ENCODE assay signal across 8 cellular contexts in genomic region chr22:38700271-38700788, GRCh38. TPM values are rescaled to one million over a fixed set of nuclear protein-coding genes. Genes with fewer than 3 reads are reported as not detected.
DNase-seq lines count a peak whose midpoint lies in the region; ATAC-seq and TF ChIP-seq lines count a peak whose summit lies in the region.

No MANE protein-coding gene starts in this region.

- POLR2A ChIA-PET in Caco-2 (lab: Charles Lee): interaction anchor here (0.7 kb wide), 1 partner anchor 162 kb away, joined by 4 read pairs; no protein-coding TSS in a partner anchor

- no TSS peak for BruUV-seq in Caco-2 (replicated peaks; lab: Mats Ljungman, UMichigan)

- peaks cover 2% of the 10 kb centered on the region; the same call in 1 of the 2 replicates for H3K36me3 ChIP-seq in Caco-2 (ENCODE audit: control insufficient read depth, insufficient read depth, low read length)
- no peaks in the 10 kb centered on the region for H3K36me3 ChIP-seq in H7 (replicated peaks; ENCODE audit: control insufficient read depth, insufficient read depth, low read length)
- H3K36me3 ChIP-seq in mucosa of rectum (ENCODE audit: control insufficient read depth in 2 of 2, insufficient read depth in 2 of 2, low read length in 2 of 2): peaks cover 0 to 2% of the 10 kb centered on the region in 2 donors
- H3K36me3 ChIP-seq in uterus: no peaks in the 10 kb centered on the region

- ATAC-seq in HG02759 (IDR thresholded peaks at IDR 0.05; ENCODE audit: unreplicated experiment): no peak

- no peak for TF ChIP-seq POLR2A in uterus (IDR thresholded peaks at IDR 0.05)

- H3K9ac ChIP-seq in mucosa of rectum (ENCODE audit: low read depth in 1 of 2, low read length in 2 of 2): peak overlapping the region; percentile 96 to 99

- H3K27me3 ChIP-seq in Caco-2 (replicated peaks; ENCODE audit: control insufficient read depth, insufficient read depth, low read length): no peaks in the 10 kb centered on the region
- no peaks in the 10 kb centered on the region for H3K27me3 ChIP-seq in H7 (ENCODE audit: control insufficient read depth, insufficient read depth, low read length)
- H3K27me3 ChIP-seq in mucosa of rectum (ENCODE audit: control insufficient read depth in 2 of 2, insufficient read depth in 2 of 2, low read length in 2 of 2): no peaks in the 10 kb centered on the region
- H3K27me3 ChIP-seq in uterus: no peaks in the 10 kb centered on the region

- in situ Hi-C loops in SK-MEL-5 (cut with HindIII; ENCODE audit: low pct_unique_long_range_greater_than_20kb, low sequenced_read_pairs): no loop called here

- H3K36me3 Mint-ChIP-seq in Caco-2 (ENCODE audit: insufficient read depth, unreplicated experiment) (peaks cover 59% of the 10 kb centered on the region), endothelial cell (ENCODE audit: low read depth, unreplicated experiment) (peaks cover 14% of the 10 kb centered on the region)

- H3K27ac ChIP-seq in mucosa of rectum (ENCODE audit: low read depth in 2 of 2, low read length in 2 of 2): peak overlapping the region; percentile 98 to 99
- peak overlapping the region; percentile 97 to 98 for H3K27ac ChIP-seq in uterus

- TF ChIP-seq CTCF in Caco-2 (IDR thresholded peaks at IDR 0.05; ENCODE audit: insufficient read depth in 1 of 2, low read depth in 1 of 2, low read length in 1 of 2, severe bottlenecking in 1 of 2, unreplicated experiment in 1 of 2): no peak
- no peak for TF ChIP-seq CTCF in endothelial cell (IDR thresholded peaks at IDR 0.05; ENCODE audit: unreplicated experiment)
- TF ChIP-seq CTCF in uterus (IDR thresholded peaks at IDR 0.05): no peak

- intact Hi-C loops in Caco-2 (cut with micrococcal nuclease; ENCODE audit: unreplicated experiment): no loop called here
- intact Hi-C loops in uterus (cut with DNase I; ENCODE audit: low total_unique reads): no loop called here

- H3K4me1 ChIP-seq in Caco-2: peaks cover 38% of the 10 kb centered on the region
- H3K4me1 ChIP-seq in mucosa of rectum (ENCODE audit: control insufficient read depth in 2 of 2, insufficient read depth in 2 of 2, low read length in 2 of 2): peaks cover 50 to 52% of the 10 kb centered on the region in 2 donors
- peaks cover 0 to 22% of the 10 kb centered on the region in 2 donors for H3K4me1 ChIP-seq in uterus

- H3K27ac Mint-ChIP-seq in Caco-2 (ENCODE audit: unreplicated experiment): peak overlapping the region; percentile 95
- H3K27ac Mint-ChIP-seq in endothelial cell (ENCODE audit: unreplicated experiment): peak overlapping the region; percentile 97

- DNase-seq in Caco-2 (peak in 1 of 2 experiments; percentile 65), H7 (no peak), SK-MEL-5 (ENCODE audit: low read depth, low spot score) (peak; percentile 67), endothelial cell (ENCODE audit: low spot score) (peak; percentile 68), uterus (no peak), NCI-H2029 (lab: John Stamatoyannopoulos, UW) (no peak)

- H3K4me1 Mint-ChIP-seq in Caco-2 (ENCODE audit: low read depth, unreplicated experiment) (peaks cover 16% of the 10 kb centered on the region), endothelial cell (ENCODE audit: unreplicated experiment) (peaks cover 39% of the 10 kb centered on the region)

- H3K9me3 ChIP-seq in Caco-2 (no peaks in the 10 kb centered on the region), mucosa of rectum (ENCODE audit: control insufficient read depth in 2 of 2, low read length in 2 of 2) (no peaks in the 10 kb centered on the region), uterus (no peaks in the 10 kb centered on the region)

- H3K4me3 Mint-ChIP-seq in Caco-2 (ENCODE audit: unreplicated experiment): peak overlapping the region; percentile 87
- peak overlapping the region; percentile 96 for H3K4me3 Mint-ChIP-seq in endothelial cell (ENCODE audit: unreplicated experiment)

- CTCF ChIA-PET in Caco-2 (lab: Charles Lee): interaction anchor here (1.9 kb wide), 1 partner anchor 18 kb away, joined by 8 read pairs; the partner anchor contains the start of gene TOMM22

- peak overlapping the region; percentile 88 for H3K4me3 ChIP-seq in Caco-2 (ENCODE audit: low read depth, low read length)
- peak overlapping the region; percentile 82 for H3K4me3 ChIP-seq in H7 (ENCODE audit: insufficient read depth, low read depth, low read length)
- peak overlapping the region; percentile 83 to 87 for H3K4me3 ChIP-seq in mucosa of rectum (ENCODE audit: low read length in 2 of 2)
- peak overlapping the region; percentile 60 to 82 for H3K4me3 ChIP-seq in uterus

- no peaks in the 10 kb centered on the region for H3K27me3 Mint-ChIP-seq in Caco-2 (ENCODE audit: insufficient read depth, unreplicated experiment)
- H3K27me3 Mint-ChIP-seq in endothelial cell (ENCODE audit: unreplicated experiment): peaks cover 9% of the 10 kb centered on the region

- H3K9me3 Mint-ChIP-seq in Caco-2 (ENCODE audit: unreplicated experiment) (no peaks in the 10 kb centered on the region), endothelial cell (ENCODE audit: unreplicated experiment) (no peaks in the 10 kb centered on the region)

RNA-seq across cellular contexts. Expression of gene JOSD1, which starts 0.4 kb away (rescaled TPM):
- total RNA-seq in Caco-2 (2022) (50.3 and 55.3 TPM in 2 replicates), endothelial cell (ENCODE audit: unreplicated experiment) (49.6 TPM), uterus (10 to 100 TPM; 24.4 to 57.9 (median 40.2) TPM)
- 33.8 and 34.2 TPM in 2 replicates for total RNA-seq in H7 (2014; rRNA removed; shearing (Covaris generic))
- total RNA-seq in SK-MEL-5 (2014; rRNA removed; shearing (Covaris generic)): 71.0 and 84.2 TPM in 2 replicates
- polyA plus RNA-seq in SK-MEL-5 (2015; cell fraction: cytosol; rRNA removed): 75.3 and 82.5 TPM in 2 replicates
- 68.8 and 79.8 TPM in 2 replicates for polyA plus RNA-seq in SK-MEL-5 (2015; cell fraction: nucleus; rRNA removed)

RNA-seq across cellular contexts. Expression of gene GTPBP1, which starts 5.4 kb away (rescaled TPM):
- 47.2 and 48.0 TPM in 2 replicates for total RNA-seq in Caco-2 (2022)
- 71.4 and 92.1 TPM in 2 replicates for total RNA-seq in H7 (2014; rRNA removed; shearing (Covaris generic))
- total RNA-seq in SK-MEL-5 (2014; rRNA removed; shearing (Covaris generic)): 16.1 and 27.1 TPM in 2 replicates
- polyA plus RNA-seq in SK-MEL-5 (2015; cell fraction: cytosol; rRNA removed): 31.7 and 42.6 TPM in 2 replicates
- 71.4 and 122 TPM in 2 replicates for polyA plus RNA-seq in SK-MEL-5 (2015; cell fraction: nucleus; rRNA removed)
- total RNA-seq in endothelial cell (ENCODE audit: unreplicated experiment): 44.5 TPM
- total RNA-seq in uterus: 10 to 100 TPM; 16.2 to 71.5 (median 56.1) TPM

RNA-seq across cellular contexts. Expression of gene TOMM22, which starts 18.6 kb away (rescaled TPM):
- total RNA-seq in Caco-2 (2022) (113 and 114 TPM in 2 replicates), endothelial cell (ENCODE audit: unreplicated experiment) (108 TPM), uterus (10 to 100 TPM; 17.6 to 62.5 (median 48.4) TPM)
- total RNA-seq in H7 (2014; rRNA removed; shearing (Covaris generic)): 70.8 and 79.3 TPM in 2 replicates
- total RNA-seq in SK-MEL-5 (2014; rRNA removed; shearing (Covaris generic)): 78.4 and 102 TPM in 2 replicates
- polyA plus RNA-seq in SK-MEL-5 (2015; cell fraction: cytosol; rRNA removed): 71.7 and 99.0 TPM in 2 replicates
- polyA plus RNA-seq in SK-MEL-5 (2015; cell fraction: nucleus; rRNA removed): 15.7 and 23.1 TPM in 2 replicates

RNA-seq across cellular contexts. Expression of gene CBY1, which starts 43.9 kb away (rescaled TPM):
- total RNA-seq in Caco-2 (2022) (22.8 and 28.3 TPM in 2 replicates), endothelial cell (ENCODE audit: unreplicated experiment) (29.7 TPM), uterus (10 to 100 TPM; 10.5 to 42.8 (median 28.6) TPM)
- 13.3 and 21.1 TPM in 2 replicates for total RNA-seq in H7 (2014; rRNA removed; shearing (Covaris generic))
- total RNA-seq in SK-MEL-5 (2014; rRNA removed; shearing (Covaris generic)): 12.1 and 14.9 TPM in 2 replicates
- polyA plus RNA-seq in SK-MEL-5 (2015; cell fraction: cytosol; rRNA removed): 15.5 and 22.3 TPM in 2 replicates
- polyA plus RNA-seq in SK-MEL-5 (2015; cell fraction: nucleus; rRNA removed): 20.8 and 22.8 TPM in 2 replicates

RNA-seq across cellular contexts. Expression of gene FAM227A, which starts 44.1 kb away (rescaled TPM):
- total RNA-seq in Caco-2 (2022) (0.73 and 2.2 TPM in 2 replicates), endothelial cell (ENCODE audit: unreplicated experiment) (2.5 TPM), uterus (10 to 100 TPM in 1 of 4 donors, 1 to 10 TPM in 3; 1.5 to 10.4 (median 4.6) TPM)
- 1.2 and 3.8 TPM in 2 replicates for total RNA-seq in H7 (2014; rRNA removed; shearing (Covaris generic))
- 1.2 and 1.8 TPM in 2 replicates for total RNA-seq in SK-MEL-5 (2014; rRNA removed; shearing (Covaris generic))
- 0.23 and 0.40 TPM in 2 replicates for polyA plus RNA-seq in SK-MEL-5 (2015; cell fraction: cytosol; rRNA removed)
- 7.8 and 10.8 TPM in 2 replicates for polyA plus RNA-seq in SK-MEL-5 (2015; cell fraction: nucleus; rRNA removed)

Comparison
In these comparisons a context has a peak if more than half of its experiments do, and no peak if none do; other contexts are left out.
1. DNase-seq: peak in SK-MEL-5 (single experiment) and endothelial cell (single experiment); none in H7 (single experiment), uterus (0 of 2) and NCI-H2029 (single experiment).
2. Peak in every context shown above with its lines, with median percentiles within 50 percentile points of each other: H3K4me3 ChIP-seq.